In the genomic region with DNA sequence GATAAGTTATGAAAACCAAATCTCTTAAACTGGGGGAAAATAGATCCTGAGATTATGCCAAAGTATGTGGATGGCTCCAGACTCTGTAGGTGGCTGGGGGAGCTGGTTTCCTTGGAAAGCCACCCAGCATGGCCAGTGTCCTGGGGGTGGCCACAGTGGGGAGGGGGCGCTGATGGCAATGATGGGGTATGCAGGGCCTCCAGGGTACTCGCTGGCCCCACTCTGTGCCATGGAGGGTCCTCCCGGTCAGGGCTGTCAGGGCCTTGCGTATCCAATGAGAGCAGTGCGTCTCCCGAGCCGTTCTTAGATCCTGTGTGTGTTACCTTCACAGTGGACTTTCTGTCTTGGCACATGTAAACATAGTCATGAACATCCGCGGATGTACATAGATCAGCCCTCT, we compare ENCODE assay signal across 21 cellular contexts.
"Had no signal": no experiment of that assay in that cellular context is flagged by ENCODE, and none has a peak within 500 bp of the region (broad histone marks: within the 10 kb centered on the region; RNA-seq: fewer than 3 reads in every experiment).

No MANE protein-coding gene starts in this region.

- H3K4me1 Mint-ChIP-seq: memory B cell; stimulated activated naive CD8-positive, alpha-beta T cell treated with anti-CD3 and anti-CD28 coated beads, Interleukin-15, amount 100 ng/mL, for 72 hours had no signal

- H3K27ac ChIP-seq: colonic mucosa, epithelial cell of prostate, left lung, lower lobe of right lung, neutrophil, thoracic aorta had no signal

- DNase-seq: cerebellar nuclear complex; colonic mucosa; effector CD8-positive, alpha-beta T cell; gastrocnemius medialis; heart right ventricle; hypothalamus; left lung; lower lobe of right lung; posterior cingulate gyrus; small intestine; stimulated activated CD4-positive, alpha-beta T cell treated with anti-CD3 and anti-CD28 coated beads, Interleukin-12 subunit alpha, Interleukin-12 subunit beta, amount 100 ng/mL, for 4 hours; stimulated activated naive CD8-positive, alpha-beta T cell treated with anti-CD3 and anti-CD28 coated beads, Interleukin-15, amount 100 ng/mL, for 72 hours; trophoblast cell had no signal

- H3K9me3 ChIP-seq: colonic mucosa, esophagus muscularis mucosa, gastrocnemius medialis, heart right ventricle, left lung, lower lobe of right lung, neutrophil, thoracic aorta had no signal

- H3K4me3 Mint-ChIP-seq: memory B cell; mesothelial cell of epicardium; natural killer cell treated with Interleukin-12 subunit alpha and Interleukin-12 subunit beta and Interleukin-15 and Interleukin-18, amount 100 ng/mL, for 72 hours; stimulated activated naive CD8-positive, alpha-beta T cell treated with anti-CD3 and anti-CD28 coated beads, Interleukin-15, amount 100 ng/mL, for 72 hours had no signal

- H3K27me3 Mint-ChIP-seq: memory B cell; natural killer cell treated with Interleukin-12 subunit alpha and Interleukin-12 subunit beta and Interleukin-15 and Interleukin-18, amount 100 ng/mL, for 72 hours; stimulated activated naive CD8-positive, alpha-beta T cell treated with anti-CD3 and anti-CD28 coated beads, Interleukin-15, amount 100 ng/mL, for 72 hours had no signal

- H3K4me1 ChIP-seq: colonic mucosa had no signal

- H3K36me3 Mint-ChIP-seq: natural killer cell treated with Interleukin-12 subunit alpha and Interleukin-12 subunit beta and Interleukin-15 and Interleukin-18, amount 100 ng/mL, for 72 hours had no signal

- FAIRE-seq: islet of Langerhans, small intestine had no signal

- H3K9me3 Mint-ChIP-seq: memory B cell; mesothelial cell of epicardium; natural killer cell treated with Interleukin-12 subunit alpha and Interleukin-12 subunit beta and Interleukin-15 and Interleukin-18, amount 100 ng/mL, for 72 hours; stimulated activated naive CD8-positive, alpha-beta T cell treated with anti-CD3 and anti-CD28 coated beads, Interleukin-15, amount 100 ng/mL, for 72 hours had no signal

- H3K27ac Mint-ChIP-seq: memory B cell; natural killer cell treated with Interleukin-12 subunit alpha and Interleukin-12 subunit beta and Interleukin-15 and Interleukin-18, amount 100 ng/mL, for 72 hours; stimulated activated naive CD8-positive, alpha-beta T cell treated with anti-CD3 and anti-CD28 coated beads, Interleukin-15, amount 100 ng/mL, for 72 hours had no signal

- H3K27me3 ChIP-seq: colonic mucosa, esophagus muscularis mucosa, gastrocnemius medialis, heart right ventricle, left lung, neutrophil had no signal

- H3K4me3 ChIP-seq: colonic mucosa, esophagus muscularis mucosa, gastrocnemius medialis, heart right ventricle, left lung, lower lobe of right lung, thoracic aorta had no signal

- ATAC-seq: natural killer cell treated with Interleukin-12 subunit alpha and Interleukin-12 subunit beta and Interleukin-15 and Interleukin-18, amount 100 ng/mL, for 72 hours; stimulated activated naive CD8-positive, alpha-beta T cell treated with anti-CD3 and anti-CD28 coated beads, Interleukin-15, amount 100 ng/mL, for 72 hours had no signal

- H3K36me3 ChIP-seq: colonic mucosa, gastrocnemius medialis had no signal
